In genomic region chr9:37127018-37127417, GRCh38 we compare ENCODE assay signal across 19 cellular contexts.
"Had no signal": no experiment of that assay in that cellular context is flagged by ENCODE, and none has a peak within 500 bp of the region (broad histone marks: within the 10 kb centered on the region; RNA-seq: fewer than 3 reads in every experiment).

No MANE protein-coding gene starts in this region.

- H3K27ac Mint-ChIP-seq: activated CD8-positive, alpha-beta T cell treated with anti-CD3 and anti-CD28 coated beads for 36 hours; activated naive CD8-positive, alpha-beta T cell treated with anti-CD3 and anti-CD28 coated beads, Interleukin-2, amount 10 ng/mL, durations not matched to agents 7 days and 5 days; T-helper 17 cell had no signal

- H3K27me3 ChIP-seq: adrenal gland had no signal

- H3K9me3 ChIP-seq: adrenal gland had no signal

- H3K4me2 ChIP-seq: PC-9 had no signal

- H3K27me3 Mint-ChIP-seq: activated CD8-positive, alpha-beta T cell treated with anti-CD3 and anti-CD28 coated beads for 36 hours; activated naive CD8-positive, alpha-beta T cell treated with anti-CD3 and anti-CD28 coated beads, Interleukin-2, amount 10 ng/mL, durations not matched to agents 7 days and 5 days; T-helper 17 cell had no signal

- H3K4me3 Mint-ChIP-seq: activated CD8-positive, alpha-beta T cell treated with anti-CD3 and anti-CD28 coated beads for 36 hours; activated naive CD8-positive, alpha-beta T cell treated with anti-CD3 and anti-CD28 coated beads, Interleukin-2, amount 10 ng/mL, durations not matched to agents 7 days and 5 days; T-helper 17 cell had no signal

- H2AFZ ChIP-seq: PC-9 had no signal

- H3K27ac ChIP-seq: adrenal gland, PC-9 had no signal

- ATAC-seq: T-helper 17 cell had no signal

- FAIRE-seq: colon had no signal

- H3K9me3 Mint-ChIP-seq: activated CD8-positive, alpha-beta T cell treated with anti-CD3 and anti-CD28 coated beads for 36 hours; activated naive CD8-positive, alpha-beta T cell treated with anti-CD3 and anti-CD28 coated beads, Interleukin-2, amount 10 ng/mL, durations not matched to agents 7 days and 5 days had no signal

- DNase-seq: activated CD4-positive, CD25-positive, alpha-beta regulatory T cell; activated CD8-positive, alpha-beta memory T cell treated with anti-CD3 and anti-CD28 coated beads, Interleukin-2, amount 50 U/mL, for 48 hours; activated CD8-positive, alpha-beta T cell treated with anti-CD3 and anti-CD28 coated beads for 36 hours; activated naive CD4-positive, alpha-beta T cell treated with anti-CD3 and anti-CD28 coated beads, Interleukin-2, amount 50 U/mL, for 16 hours; activated naive CD8-positive, alpha-beta T cell treated with anti-CD3 and anti-CD28 coated beads, Interleukin-2, amount 10 ng/mL, durations not matched to agents 7 days and 5 days; activated T-cell treated with anti-CD3 and anti-CD28 coated beads, Interleukin-2, amount 50 U/mL, for 1 hour; adrenal gland; anterior cingulate cortex; cerebellar nuclear complex; NCI-H1048; NCI-H2029; NCI-H510A treated with DMSO at 0.1 percent for 48 hours; NCI-H69; NK-92 treated with Interleukin-12 subunit alpha and Interleukin-12 subunit beta, amount 100 ng/mL, for 24 hours; PC-9; SHP77 treated with DMSO at 0.1 percent for 48 hours; T-helper 17 cell; T-helper 9 cell had no signal

- H3K4me3 ChIP-seq: adrenal gland, PC-9 had no signal
